Comparison of ENCODE assay signal across 27 cellular contexts in the genomic region with DNA sequence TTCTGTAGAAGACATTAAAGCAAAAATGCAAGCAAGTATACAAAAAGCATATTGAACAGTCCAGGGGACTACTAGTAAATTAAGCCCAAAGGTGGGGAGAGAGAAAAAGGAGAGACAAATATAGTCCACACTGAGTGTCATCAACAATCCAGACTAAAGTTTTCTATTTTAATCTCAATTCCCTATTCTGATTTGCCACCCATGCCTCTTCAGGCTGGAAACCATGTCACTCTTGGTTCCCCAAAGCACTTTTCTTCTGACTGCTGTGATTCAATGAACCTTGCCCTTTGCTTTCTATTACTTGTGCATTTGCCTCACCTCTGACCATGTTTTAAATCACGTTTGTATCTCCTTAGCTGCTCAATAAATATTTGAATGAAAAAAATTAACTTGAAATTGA.
"Had no signal": no experiment of that assay in that cellular context is flagged by ENCODE, and none has a peak within 500 bp of the region (broad histone marks: within the 10 kb centered on the region; RNA-seq: fewer than 3 reads in every experiment).

No MANE protein-coding gene starts in this region.

- H3K27me3 ChIP-seq: colonic mucosa, esophagus squamous epithelium, gastrocnemius medialis, heart right ventricle had no signal

- H3K9me3 ChIP-seq: colonic mucosa, esophagus squamous epithelium, gastrocnemius medialis, heart right ventricle, lower lobe of right lung had no signal

- H3K27ac ChIP-seq: colonic mucosa, epithelial cell of prostate, esophagus squamous epithelium, gastrocnemius medialis, heart right ventricle, left ventricle myocardium inferior, lower lobe of right lung had no signal

- H3K36me3 ChIP-seq: colonic mucosa, esophagus squamous epithelium, gastrocnemius medialis, heart right ventricle, left ventricle myocardium inferior, lower lobe of right lung had no signal

- DNase-seq: colonic mucosa; cortex of kidney; effector CD8-positive, alpha-beta T cell; effector memory CD8-positive, alpha-beta T cell; endodermal cell; erythroblast; esophagus squamous epithelium; foreskin fibroblast; foreskin melanocyte; gastrocnemius medialis; glutamatergic neuron; head of caudate nucleus; heart right ventricle; hippocampal formation; islet precursor cell; kidney; kidney glomerular epithelial cell; left colon; left ventricle myocardium inferior; lower lobe of right lung; mesenchymal stem cell had no signal

- H3K4me1 ChIP-seq: colonic mucosa, esophagus squamous epithelium, gastrocnemius medialis, left ventricle myocardium inferior, lower lobe of right lung had no signal

- H3K27ac Mint-ChIP-seq: dendritic cell treated with granulocyte-macrophage colony-stimulating factor and Interleukin-4, amounts not matched to agents 40 ng/mL and 50 ng/mL, for 4 days; endodermal cell; mesothelial cell of epicardium had no signal

- H3K4me1 Mint-ChIP-seq: endodermal cell, mesothelial cell of epicardium had no signal

- H3K4me3 Mint-ChIP-seq: dendritic cell treated with granulocyte-macrophage colony-stimulating factor and Interleukin-4, amounts not matched to agents 40 ng/mL and 50 ng/mL, for 4 days; effector memory CD8-positive, alpha-beta T cell; endodermal cell; mesothelial cell of epicardium had no signal

- H3K9me3 Mint-ChIP-seq: dendritic cell treated with granulocyte-macrophage colony-stimulating factor and Interleukin-4, amounts not matched to agents 40 ng/mL and 50 ng/mL, for 4 days; endodermal cell had no signal

- H3K4me3 ChIP-seq: colonic mucosa, esophagus squamous epithelium, gastrocnemius medialis, heart right ventricle, left ventricle myocardium inferior, lower lobe of right lung had no signal

- ATAC-seq: effector memory CD8-positive, alpha-beta T cell; esophagus mucosa; gastrocnemius medialis; heart right ventricle; left colon; left lobe of liver; lower lobe of right lung had no signal

- FAIRE-seq: endometrium had no signal

- H3K27me3 Mint-ChIP-seq: dendritic cell treated with granulocyte-macrophage colony-stimulating factor and Interleukin-4, amounts not matched to agents 40 ng/mL and 50 ng/mL, for 4 days; effector memory CD8-positive, alpha-beta T cell had no signal
